ENCODE assay signal across 1 cellular context in genomic region chr3:42884324-42884723, GRCh38.
TF ChIP-seq lines count a peak whose summit lies in the region.

No MANE protein-coding gene starts in this region.

TF ChIP-seq in HepG2, 621 proteins besides CTCF, POLR2A, EP300 and RAD21:
- TF ChIP-seq ZNF430 (CRISPR knock-in tag; IDR thresholded peaks at IDR 0.05): no peak
- peak in 1 of 2 experiments; percentile 36; a peak in 2 of 4 replicates for TF ChIP-seq MAFK (conservative IDR thresholded peaks at IDR 0.05 in 1 of 2, IDR thresholded peaks at IDR 0.05 in 1 of 2; ENCODE audit: low read length in 2 of 2)
- TF ChIP-seq IRF1 (CRISPR knock-in tag; IDR thresholded peaks at IDR 0.05; ENCODE audit: low read depth): no peak
- no peak for TF ChIP-seq ZKSCAN8 (CRISPR knock-in tag; IDR thresholded peaks at IDR 0.05; ENCODE audit: borderline replicate concordance)
- TF ChIP-seq ZNF280D (CRISPR knock-in tag; IDR thresholded peaks at IDR 0.05): no peak
- TF ChIP-seq SOX13 (IDR thresholded peaks at IDR 0.05): no peak
- TF ChIP-seq SOX13 (CRISPR knock-in tag; conservative IDR thresholded peaks at IDR 0.05 in 1 of 2, IDR thresholded peaks at IDR 0.05 in 1 of 2): peak in 1 of 2 experiments; percentile 44; a peak in 1 of 4 replicates
- 0 out of 2 replicates have a peak, but pooled peaks have one; percentile 14 for TF ChIP-seq MAFF (IDR thresholded peaks at IDR 0.05; ENCODE audit: low read depth, low read length)
